8 cellular contexts compared by ENCODE assay signal in genomic region chr16:28975158-28975603, GRCh38. TPM values are rescaled to one million over a fixed set of nuclear protein-coding genes. Genes with fewer than 3 reads are reported as not detected.
DNase-seq lines count a peak whose midpoint lies in the region; ATAC-seq and TF ChIP-seq lines count a peak whose summit lies in the region.

No MANE protein-coding gene starts in this region.

- TF ChIP-seq RAD21 in liver (IDR thresholded peaks at IDR 0.05), result no peak

- TF ChIP-seq CTCF in astrocyte of the cerebellum (IDR thresholded peaks at IDR 0.05; ENCODE audit: low read depth, low read length, missing control alignments), result no peak
- no peak for TF ChIP-seq CTCF in liver (IDR thresholded peaks at IDR 0.05; ENCODE audit: low read depth, low read length, missing input control)
- no peak for TF ChIP-seq CTCF in upper lobe of left lung (IDR thresholded peaks at IDR 0.05)

- H3K27ac ChIP-seq in liver (ENCODE audit: low read depth in 1 of 2, low read length in 2 of 2) (no peak overlapping the region), upper lobe of left lung (peak overlapping the region; percentile 77 to 85 (median 80))

- ATAC-seq in GM18498 (IDR thresholded peaks at IDR 0.05; ENCODE audit: unreplicated experiment) (peak; percentile 24), HG03175 (IDR thresholded peaks at IDR 0.05; ENCODE audit: unreplicated experiment) (peak; percentile 15), upper lobe of left lung (ENCODE audit: low FRiP score in 2 of 2) (peak; percentile 16 to 23)

- in situ Hi-C loops in astrocyte of the cerebellum (cut with HindIII; ENCODE audit: low sequenced_read_pairs), result no loop called here

- peaks cover 0 to 7% (median 0%) of the 10 kb centered on the region in 4 donors for H3K36me3 ChIP-seq in liver (ENCODE audit: control insufficient read depth in 4 of 4, insufficient read depth in 3 of 4, low read depth in 1 of 4, low read length in 3 of 4)
- peaks cover 5 to 24% (median 16%) of the 10 kb centered on the region in 4 donors for H3K36me3 ChIP-seq in upper lobe of left lung

- no peak for DNase-seq in astrocyte of the cerebellum (ENCODE audit: low read depth)
- peak in 1 of 2 donors; percentile 85 for DNase-seq in upper lobe of left lung
- DNase-seq in stimulated activated naive CD4-positive, alpha-beta T cell (lab: John Stamatoyannopoulos, UW), result no peak
- no peak for DNase-seq in stimulated activated CD4-positive, alpha-beta T cell treated with anti-CD3 and anti-CD28 coated beads, Interleukin-2, amount 100 ng/mL, for 24 hours
- DNase-seq in NCI-H774 (lab: John Stamatoyannopoulos, UW), result no peak

- H3K9ac ChIP-seq in liver (ENCODE audit: low read depth in 1 of 2, low read length in 2 of 2), result peak overlapping the region; percentile 15 to 21

- H3K4me3 ChIP-seq in astrocyte of the cerebellum (ENCODE audit: low read depth, low read length) (peak overlapping the region; percentile 98), liver (ENCODE audit: low read depth in 1 of 3, low read length in 3 of 3) (peak overlapping the region; percentile 73 to 97 (median 79)), upper lobe of left lung (peak overlapping the region; percentile 69 to 98 (median 88))

- H3K4me1 ChIP-seq in liver (ENCODE audit: control insufficient read depth in 4 of 4, insufficient read depth in 4 of 4, low read length in 3 of 4) (peaks cover 0 to 27% (median 18%) of the 10 kb centered on the region in 4 donors), upper lobe of left lung (peaks cover 13 to 38% (median 22%) of the 10 kb centered on the region in 4 donors)

- H3K9me3 ChIP-seq in liver (ENCODE audit: control insufficient read depth in 4 of 4, low read length in 3 of 4), result no peaks in the 10 kb centered on the region
- H3K9me3 ChIP-seq in upper lobe of left lung, result no peaks in the 10 kb centered on the region

- TF ChIP-seq POLR2A in upper lobe of left lung (IDR thresholded peaks at IDR 0.05), result no peak

- no peak for TF ChIP-seq EP300 in upper lobe of left lung (IDR thresholded peaks at IDR 0.05)

- no peaks in the 10 kb centered on the region for H3K27me3 ChIP-seq in liver (ENCODE audit: control insufficient read depth in 4 of 4, insufficient read depth in 4 of 4, low read length in 3 of 4)
- no peaks in the 10 kb centered on the region for H3K27me3 ChIP-seq in upper lobe of left lung

- 7% methylated on average over 30 of the region's 30 CpGs for WGBS in liver
- WGBS in upper lobe of left lung, 2 donors, result 9 to 10% methylated on average over 2 to 30 of the region's 30 CpGs

TF ChIP-seq in liver, 16 proteins besides CTCF, POLR2A, EP300 and RAD21:
- TF ChIP-seq HNF4G (IDR thresholded peaks at IDR 0.05) (no peak), GABPA (IDR thresholded peaks at IDR 0.05 in 1 of 2, conservative IDR thresholded peaks at IDR 0.05 in 1 of 2) (no peak), NR2F2 (IDR thresholded peaks at IDR 0.05) (no peak), FOXA2 (IDR thresholded peaks at IDR 0.05) (no peak), ZBTB33 (IDR thresholded peaks at IDR 0.05) (no peak), JUND (IDR thresholded peaks at IDR 0.05) (no peak)

RNA-seq across cellular contexts. Expression of gene SPNS1, which starts 0.6 kb away (rescaled TPM):
- total RNA-seq in liver, result 10 to 100 TPM; 11.5 to 19.1 TPM
- polyA plus RNA-seq in liver, result 10 to 100 TPM; 12.2 to 20.5 TPM
- total RNA-seq in upper lobe of left lung, result 10 to 100 TPM; 23.4 to 84.7 (median 68.7) TPM

RNA-seq across cellular contexts. Expression of gene LAT, which starts 9.7 kb away (rescaled TPM):
- total RNA-seq in liver (1 to 10 TPM; 1.3 to 2.3 TPM), upper lobe of left lung (10 to 100 TPM in 4 of 6 donors, 1 to 10 TPM in 2; 3.5 to 70.2 (median 17.5) TPM)
- 1 to 10 TPM; 1.5 to 1.8 TPM for polyA plus RNA-seq in liver

RNA-seq across cellular contexts. Expression of gene NFATC2IP, which starts 24.4 kb away (rescaled TPM):
- total RNA-seq in liver (10 to 100 TPM; 16.7 to 17.6 TPM), upper lobe of left lung (10 to 100 TPM; 24.6 to 62.9 (median 34.9) TPM)
- 1 to 10 TPM; 5.8 to 7.1 TPM for polyA plus RNA-seq in liver

RNA-seq across cellular contexts. Expression of gene CD19, which starts 43.4 kb away (rescaled TPM):
- total RNA-seq in liver (1 to 10 TPM in 1 of 2 donors, under 1 TPM in 1; 0.17 to 1.2 TPM), upper lobe of left lung (1 to 10 TPM in 2 of 6 donors, under 1 TPM in 3, not detected in 1; 0.46 to 1.4 (median 0.89) TPM)
- polyA plus RNA-seq in liver, result under 1 TPM; 0.08 to 0.82 TPM

RNA-seq across cellular contexts. Expression of gene RABEP2, which starts 50.1 kb away (rescaled TPM):
- total RNA-seq in liver (10 to 100 TPM in 1 of 2 donors, 1 to 10 TPM in 1; 7.5 to 16.1 TPM), upper lobe of left lung (100 to 1,000 TPM in 1 of 6 donors, 10 to 100 TPM in 5; 25.6 to 115 (median 33.0) TPM)
- 1 to 10 TPM; 3.0 to 9.1 TPM for polyA plus RNA-seq in liver

Comparison
In these comparisons a context has a peak if more than half of its experiments do, and no peak if none do; other contexts are left out.
1. H3K27ac ChIP-seq: peak in upper lobe of left lung (4 of 4); none in liver (0 of 2).
2. Peak in every context shown above with its lines, with median percentiles within 50 percentile points of each other: ATAC-seq and H3K4me3 ChIP-seq.